17 cellular contexts compared by ENCODE assay signal in the genomic region with DNA sequence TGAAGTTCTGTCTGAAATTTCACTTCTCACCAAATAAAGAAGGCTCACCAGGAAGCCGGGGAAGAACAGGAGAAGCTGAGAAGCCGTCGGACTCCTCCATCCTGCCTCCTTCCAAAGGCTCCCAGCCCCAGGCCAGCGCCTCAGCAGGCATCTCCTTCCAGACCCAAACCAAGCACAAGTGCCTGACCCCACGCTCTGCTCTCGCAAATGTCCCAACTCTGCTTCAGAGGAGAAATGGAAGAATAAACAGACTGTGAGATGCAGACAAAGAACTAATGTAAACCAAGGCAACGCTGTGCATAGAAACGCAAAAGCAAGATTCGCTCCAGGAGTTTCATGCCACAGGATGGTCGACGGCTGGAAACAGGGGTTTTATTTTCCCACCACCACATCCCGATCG.
DNase-seq lines count a peak whose midpoint lies in the region; ATAC-seq and TF ChIP-seq lines count a peak whose summit lies in the region.
"Had no signal": no experiment of that assay in that cellular context is flagged by ENCODE, and none has a peak within 500 bp of the region (broad histone marks: within the 10 kb centered on the region; RNA-seq: fewer than 3 reads in every experiment).

No MANE protein-coding gene starts in this region.

- peak overlapping the region; percentile 34; the same call in 1 of the 2 replicates for H2AFZ ChIP-seq in GM23338
- peak overlapping the region; percentile 74 for H2AFZ ChIP-seq in fibroblast of lung (ENCODE audit: low read length)
- no peak overlapping the region for H2AFZ ChIP-seq in osteoblast (ENCODE audit: low read length)

- no peak for DNase-seq in GM23338 (ENCODE audit: low spot score)
- DNase-seq in fibroblast of lung (ENCODE audit: low read depth in 2 of 2) = no peak
- peak; percentile 14 for DNase-seq in osteoblast (ENCODE audit: insufficient read length, low spot score, missing footprints)
- DNase-seq in left lobe of liver (ENCODE audit: low spot score) = no peak
- no peak for DNase-seq in effector CD8-positive, alpha-beta T cell (lab: John Stamatoyannopoulos, UW)
- DNase-seq: AML-193; Caco-2; Calu3; CD4-positive, alpha-beta T cell; CD8-positive, alpha-beta T cell; DMS79 treated with DMSO at 0.1 percent for 48 hours; GF-D8 had no signal

- H3K27ac Mint-ChIP-seq in GM23338 = no peak overlapping the region
- H3K27ac Mint-ChIP-seq: B cell; CD4-positive, alpha-beta T cell; CD8-positive, alpha-beta T cell had no signal

- H4K20me1 ChIP-seq in GM23338 (replicated peaks; ENCODE audit: insufficient read depth) = no peaks in the 10 kb centered on the region
- no peaks in the 10 kb centered on the region for H4K20me1 ChIP-seq in fibroblast of lung (ENCODE audit: control insufficient read depth, extremely low read depth, insufficient read depth, low read length)
- no peaks in the 10 kb centered on the region for H4K20me1 ChIP-seq in osteoblast (ENCODE audit: insufficient read depth, low read length)
- H4K20me1 ChIP-seq: BLaER1 treated with 17β-estradiol and CSF1 and Interleukin-3, amounts not matched to agents 10 nM and 100 nM had no signal

- no peak overlapping the region for H3K4me3 Mint-ChIP-seq in GM23338
- H3K4me3 Mint-ChIP-seq: B cell; CD4-positive, alpha-beta T cell; CD8-positive, alpha-beta T cell had no signal

- H3K79me2 ChIP-seq in GM23338 (replicated peaks; ENCODE audit: insufficient read depth) = no peaks in the 10 kb centered on the region
- no peaks in the 10 kb centered on the region for H3K79me2 ChIP-seq in fibroblast of lung (ENCODE audit: control insufficient read depth, insufficient read depth, low read length)
- H3K79me2 ChIP-seq in osteoblast (ENCODE audit: insufficient read depth, low read length) = no peaks in the 10 kb centered on the region

- H3K36me3 ChIP-seq in GM23338 (ENCODE audit: insufficient read depth) = no peaks in the 10 kb centered on the region
- no peaks in the 10 kb centered on the region for H3K36me3 ChIP-seq in fibroblast of lung (ENCODE audit: control insufficient read depth, insufficient read depth, low read length)
- no peaks in the 10 kb centered on the region for H3K36me3 ChIP-seq in osteoblast (ENCODE audit: insufficient read depth, low read length)
- H3K36me3 ChIP-seq: BLaER1 treated with 17β-estradiol and CSF1 and Interleukin-3, amounts not matched to agents 10 nM and 100 nM had no signal

- H3K27me3 ChIP-seq in GM23338 (ENCODE audit: insufficient read depth) = no peaks in the 10 kb centered on the region
- H3K27me3 ChIP-seq in fibroblast of lung (ENCODE audit: control insufficient read depth, insufficient read depth, low read length) = no peaks in the 10 kb centered on the region
- H3K27me3 ChIP-seq in osteoblast (ENCODE audit: insufficient read depth, low read length) = peaks cover 39% of the 10 kb centered on the region

- H3K36me3 Mint-ChIP-seq in GM23338 (ENCODE audit: low read depth) = peaks cover 2% of the 10 kb centered on the region; the same call in 1 of the 3 replicates
- H3K36me3 Mint-ChIP-seq: CD8-positive, alpha-beta T cell had no signal

- H3F3A ChIP-seq in GM23338 (replicated peaks; ENCODE audit: low read depth) = no peaks in the 10 kb centered on the region

- no peak overlapping the region for H3K27ac ChIP-seq in GM23338 (ENCODE audit: low read depth)
- no peak overlapping the region for H3K27ac ChIP-seq in fibroblast of lung (ENCODE audit: insufficient read depth, low read length)
- no peak overlapping the region for H3K27ac ChIP-seq in osteoblast (ENCODE audit: low read depth, low read length)
- H3K27ac ChIP-seq: 22Rv1; A549; BLaER1 treated with 17β-estradiol and CSF1 and Interleukin-3, amounts not matched to agents 10 nM and 100 nM; C4-2B had no signal

- H3K9me3 ChIP-seq in fibroblast of lung (ENCODE audit: control insufficient read depth, insufficient read depth, low read depth, low read length) (no peaks in the 10 kb centered on the region), osteoblast (ENCODE audit: low read depth, low read length) (no peaks in the 10 kb centered on the region)
- H3K9me3 ChIP-seq: A549, Caco-2 had no signal

- TF ChIP-seq CTCF in GM23338 (conservative IDR thresholded peaks at IDR 0.05; ENCODE audit: low read depth in 2 of 2) (no peak), fibroblast of lung (conservative IDR thresholded peaks at IDR 0.05 in 1 of 2, IDR thresholded peaks at IDR 0.05 in 1 of 2; ENCODE audit: low read depth in 1 of 2, low read length in 2 of 2) (no peak), osteoblast (IDR thresholded peaks at IDR 0.05; ENCODE audit: extremely low read depth, low read depth, low read length) (no peak)

- H3K9ac ChIP-seq in fibroblast of lung (ENCODE audit: insufficient read depth, low read length) = no peak overlapping the region
- H3K9ac ChIP-seq: BLaER1 treated with 17β-estradiol and CSF1 and Interleukin-3, amounts not matched to agents 10 nM and 100 nM had no signal

- H3K9me3 Mint-ChIP-seq in GM23338 = no peaks in the 10 kb centered on the region; the same call in 2 of the 3 replicates
- H3K9me3 Mint-ChIP-seq: CD4-positive, alpha-beta T cell; CD8-positive, alpha-beta T cell had no signal

- H3K4me3 ChIP-seq in GM23338 (no peak overlapping the region), fibroblast of lung (replicated peaks in 1 of 4; ENCODE audit: control extremely low read depth in 1 of 4, insufficient read depth in 1 of 4, low read depth in 3 of 4, low read length in 4 of 4) (peak overlapping the region in 1 of 4 experiments; percentile 34), osteoblast (ENCODE audit: insufficient read depth, low read length) (no peak overlapping the region)
- H3K4me3 ChIP-seq: A549; BLaER1 treated with 17β-estradiol and CSF1 and Interleukin-3, amounts not matched to agents 10 nM and 100 nM had no signal

- peaks cover 13% of the 10 kb centered on the region for H3K4me1 Mint-ChIP-seq in GM23338

- H3K4me2 ChIP-seq in GM23338 = no peak overlapping the region
- peak overlapping the region; percentile 75 for H3K4me2 ChIP-seq in fibroblast of lung (ENCODE audit: extremely low read depth, insufficient read depth, low read length)
- no peak overlapping the region for H3K4me2 ChIP-seq in osteoblast (ENCODE audit: insufficient read depth, low read length)
- H3K4me2 ChIP-seq: A549; BLaER1 treated with 17β-estradiol and CSF1 and Interleukin-3, amounts not matched to agents 10 nM and 100 nM had no signal

- H3K27me3 Mint-ChIP-seq in GM23338 (ENCODE audit: insufficient read depth, low read depth, poor library complexity) = peaks cover 2% of the 10 kb centered on the region

- H3K9me2 ChIP-seq in GM23338 (ENCODE audit: insufficient read depth) = no peaks in the 10 kb centered on the region

- H3K4me1 ChIP-seq in GM23338 (ENCODE audit: insufficient read depth) = peaks cover 10% of the 10 kb centered on the region; the same call in 1 of the 2 replicates
- H3K4me1 ChIP-seq in fibroblast of lung (ENCODE audit: control insufficient read depth, extremely low read depth, insufficient read depth, low read length) = peaks cover 2% of the 10 kb centered on the region
- H3K4me1 ChIP-seq in osteoblast (ENCODE audit: insufficient read depth, low read length) = no peaks in the 10 kb centered on the region
- H3K4me1 ChIP-seq: A549, Caco-2 had no signal

- ATAC-seq in GM23338 = peak; percentile 48
- ATAC-seq in left lobe of liver = no peak
- ATAC-seq: A549; CD8-positive, alpha-beta T cell had no signal

TF ChIP-seq in GM23338, 12 proteins besides CTCF, POLR2A, EP300 and RAD21 (continues in another document):
- TF ChIP-seq, protein P1, sequence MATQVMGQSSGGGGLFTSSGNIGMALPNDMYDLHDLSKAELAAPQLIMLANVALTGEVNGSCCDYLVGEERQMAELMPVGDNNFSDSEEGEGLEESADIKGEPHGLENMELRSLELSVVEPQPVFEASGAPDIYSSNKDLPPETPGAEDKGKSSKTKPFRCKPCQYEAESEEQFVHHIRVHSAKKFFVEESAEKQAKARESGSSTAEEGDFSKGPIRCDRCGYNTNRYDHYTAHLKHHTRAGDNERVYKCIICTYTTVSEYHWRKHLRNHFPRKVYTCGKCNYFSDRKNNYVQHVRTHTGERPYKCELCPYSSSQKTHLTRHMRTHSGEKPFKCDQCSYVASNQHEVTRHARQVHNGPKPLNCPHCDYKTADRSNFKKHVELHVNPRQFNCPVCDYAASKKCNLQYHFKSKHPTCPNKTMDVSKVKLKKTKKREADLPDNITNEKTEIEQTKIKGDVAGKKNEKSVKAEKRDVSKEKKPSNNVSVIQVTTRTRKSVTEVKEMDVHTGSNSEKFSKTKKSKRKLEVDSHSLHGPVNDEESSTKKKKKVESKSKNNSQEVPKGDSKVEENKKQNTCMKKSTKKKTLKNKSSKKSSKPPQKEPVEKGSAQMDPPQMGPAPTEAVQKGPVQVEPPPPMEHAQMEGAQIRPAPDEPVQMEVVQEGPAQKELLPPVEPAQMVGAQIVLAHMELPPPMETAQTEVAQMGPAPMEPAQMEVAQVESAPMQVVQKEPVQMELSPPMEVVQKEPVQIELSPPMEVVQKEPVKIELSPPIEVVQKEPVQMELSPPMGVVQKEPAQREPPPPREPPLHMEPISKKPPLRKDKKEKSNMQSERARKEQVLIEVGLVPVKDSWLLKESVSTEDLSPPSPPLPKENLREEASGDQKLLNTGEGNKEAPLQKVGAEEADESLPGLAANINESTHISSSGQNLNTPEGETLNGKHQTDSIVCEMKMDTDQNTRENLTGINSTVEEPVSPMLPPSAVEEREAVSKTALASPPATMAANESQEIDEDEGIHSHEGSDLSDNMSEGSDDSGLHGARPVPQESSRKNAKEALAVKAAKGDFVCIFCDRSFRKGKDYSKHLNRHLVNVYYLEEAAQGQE (IDR thresholded peaks at IDR 0.05; ENCODE audit: unreplicated experiment) = no peak
- TF ChIP-seq EZH2 (IDR thresholded peaks at IDR 0.05; ENCODE audit: low read depth, unreplicated experiment) (no peak), STAT1 (IDR thresholded peaks at IDR 0.05; ENCODE audit: unreplicated experiment) (no peak), NANOG (IDR thresholded peaks at IDR 0.05; ENCODE audit: borderline replicate concordance) (no peak), JUNB (IDR thresholded peaks at IDR 0.05; ENCODE audit: unreplicated experiment) (no peak), CREB1 (CRISPR knock-in tag; IDR thresholded peaks at IDR 0.05; ENCODE audit: low read depth) (no peak), POLR2AphosphoS5 (IDR thresholded peaks at IDR 0.05; ENCODE audit: low read depth) (no peak), ZNF114 (CRISPR knock-in tag; IDR thresholded peaks at IDR 0.05) (no peak)
- TF ChIP-seq, protein P2, sequence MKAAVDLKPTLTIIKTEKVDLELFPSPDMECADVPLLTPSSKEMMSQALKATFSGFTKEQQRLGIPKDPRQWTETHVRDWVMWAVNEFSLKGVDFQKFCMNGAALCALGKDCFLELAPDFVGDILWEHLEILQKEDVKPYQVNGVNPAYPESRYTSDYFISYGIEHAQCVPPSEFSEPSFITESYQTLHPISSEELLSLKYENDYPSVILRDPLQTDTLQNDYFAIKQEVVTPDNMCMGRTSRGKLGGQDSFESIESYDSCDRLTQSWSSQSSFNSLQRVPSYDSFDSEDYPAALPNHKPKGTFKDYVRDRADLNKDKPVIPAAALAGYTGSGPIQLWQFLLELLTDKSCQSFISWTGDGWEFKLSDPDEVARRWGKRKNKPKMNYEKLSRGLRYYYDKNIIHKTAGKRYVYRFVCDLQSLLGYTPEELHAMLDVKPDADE (IDR thresholded peaks at IDR 0.05) = no peak
